Comparison of ENCODE assay signal across 8 cellular contexts in the genomic region with DNA sequence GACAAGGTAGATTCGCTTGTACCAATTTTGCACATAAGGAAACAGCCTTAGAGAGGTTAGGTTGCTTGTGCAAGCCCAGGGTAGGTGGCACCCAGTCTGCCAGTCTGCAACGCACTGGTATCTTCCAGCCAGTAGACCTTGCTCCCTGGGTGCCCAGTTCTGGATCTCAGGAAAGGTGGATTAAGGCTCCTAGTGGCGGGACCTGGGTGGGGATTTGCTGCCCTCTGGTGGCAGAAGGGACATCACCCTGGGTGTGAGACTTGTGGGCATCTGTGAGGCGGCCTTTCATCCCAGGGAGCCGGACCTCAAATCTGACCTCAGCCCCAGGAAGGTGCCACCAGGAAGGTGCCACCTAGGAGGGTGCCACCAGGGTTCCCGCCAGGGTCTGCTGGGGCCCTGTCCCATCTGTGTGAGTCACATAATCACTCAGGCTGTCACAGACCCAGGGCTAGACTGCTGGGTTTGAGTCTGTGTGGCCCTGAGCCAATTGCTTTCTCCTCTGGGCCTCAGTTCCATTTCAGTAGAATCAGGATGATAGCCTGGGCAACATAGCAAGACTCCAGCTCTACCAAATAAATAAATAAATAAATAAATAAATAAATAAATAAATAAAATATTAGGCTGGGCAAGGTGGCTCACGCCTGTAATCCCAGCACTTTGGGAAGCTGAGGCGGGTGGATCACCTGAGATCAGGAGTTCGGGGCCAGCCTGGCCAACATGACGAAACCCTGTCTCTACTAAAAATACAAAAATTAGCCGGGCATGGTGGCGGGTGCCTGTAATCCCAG. TPM values are rescaled to one million over a fixed set of nuclear protein-coding genes. Genes with fewer than 3 reads are reported as not detected.
DNase-seq lines count a peak whose midpoint lies in the region; ATAC-seq and TF ChIP-seq lines count a peak whose summit lies in the region.

No MANE protein-coding gene starts in this region.

- H2AK5ac ChIP-seq in trophoblast cell (ENCODE audit: low read length): no peak overlapping the region

- H3K9me2 ChIP-seq in Loucy (replicated peaks; ENCODE audit: low read depth, low read length): no peaks in the 10 kb centered on the region

- no CpG with 5 or more reads among the region's 12 CpGs for WGBS in trophoblast cell (ENCODE audit: extremely low coverage, insufficient coverage, insufficient read length)

- H3K23ac ChIP-seq in trophoblast cell (ENCODE audit: low read length): no peak overlapping the region

- no peak overlapping the region for H4K12ac ChIP-seq in trophoblast cell (ENCODE audit: low read depth, low read length)

- intact Hi-C loops in activated naive CD4-positive, alpha-beta T cell treated with anti-CD3 and anti-CD28 coated beads for 36 hours (cut with micrococcal nuclease): loop anchor here (1.0 to 2.0 kb wide), 3 partner anchors 107 to 848 kb away; no protein-coding TSS in a partner anchor

- H3K27ac ChIP-seq in SJSA1 (no peak overlapping the region), trophoblast cell (ENCODE audit: low read depth, low read length) (no peak overlapping the region)

- no peak overlapping the region for H3K27ac Mint-ChIP-seq in activated naive CD4-positive, alpha-beta T cell treated with anti-CD3 and anti-CD28 coated beads for 36 hours
- peak overlapping the region; percentile 23 for H3K27ac Mint-ChIP-seq in type B pancreatic cell

- no peak overlapping the region for H2BK12ac ChIP-seq in trophoblast cell (ENCODE audit: low read length)

- no peak overlapping the region for H2BK5ac ChIP-seq in trophoblast cell (ENCODE audit: low read depth, low read length, poor library complexity)

- no peaks in the 10 kb centered on the region for H3K9me3 Mint-ChIP-seq in activated naive CD4-positive, alpha-beta T cell treated with anti-CD3 and anti-CD28 coated beads for 36 hours
- H3K9me3 Mint-ChIP-seq in type B pancreatic cell: no peaks in the 10 kb centered on the region

- CTCF ChIA-PET in activated naive CD4-positive, alpha-beta T cell treated with anti-CD3 and anti-CD28 coated beads for 36 hours (lab: Charles Lee): interaction anchor here (1.1 to 1.9 kb wide), 10 partner anchors 14 to 118 kb away, joined by 3 to 16 read pairs (median 4); no protein-coding TSS in a partner anchor

- peaks cover 5% of the 10 kb centered on the region for H3K4me1 Mint-ChIP-seq in activated naive CD4-positive, alpha-beta T cell treated with anti-CD3 and anti-CD28 coated beads for 36 hours (ENCODE audit: low read depth)
- peaks cover 4% of the 10 kb centered on the region for H3K4me1 Mint-ChIP-seq in type B pancreatic cell (ENCODE audit: unreplicated experiment)

- no peak overlapping the region for H2BK120ac ChIP-seq in trophoblast cell (ENCODE audit: insufficient read depth, low read length, poor library complexity)

- no peak overlapping the region for H4K91ac ChIP-seq in trophoblast cell (ENCODE audit: low read depth, low read length)

- H3K4me2 ChIP-seq in Loucy (ENCODE audit: low read depth, low read length, poor library complexity, severe bottlenecking) (no peak overlapping the region), trophoblast cell (ENCODE audit: low read length) (no peak overlapping the region)

- H3K4me3 Mint-ChIP-seq in activated naive CD4-positive, alpha-beta T cell treated with anti-CD3 and anti-CD28 coated beads for 36 hours: no peak overlapping the region
- H3K4me3 Mint-ChIP-seq in type B pancreatic cell: no peak overlapping the region

- no peak overlapping the region for H3K9ac ChIP-seq in Loucy (ENCODE audit: low read depth, low read length, poor library complexity, severe bottlenecking)
- no peak overlapping the region for H3K9ac ChIP-seq in trophoblast cell (ENCODE audit: low read length)

- H3K36me3 ChIP-seq in Loucy (ENCODE audit: insufficient read depth, low read length): peaks cover 14% of the 10 kb centered on the region; the same call in 1 of the 2 replicates
- peaks cover 64% of the 10 kb centered on the region for H3K36me3 ChIP-seq in SJSA1
- H3K36me3 ChIP-seq in trophoblast cell (ENCODE audit: control insufficient read depth in 1 of 2, insufficient read depth in 2 of 2, low read length in 2 of 2): peaks cover 12 to 15% of the 10 kb centered on the region in 2 experiments

- H3K36me3 Mint-ChIP-seq in activated naive CD4-positive, alpha-beta T cell treated with anti-CD3 and anti-CD28 coated beads for 36 hours (ENCODE audit: low read depth): peaks cover 8% of the 10 kb centered on the region
- H3K36me3 Mint-ChIP-seq in type B pancreatic cell: peaks cover 4% of the 10 kb centered on the region

- ATAC-seq in GM19023 (IDR thresholded peaks at IDR 0.05; ENCODE audit: unreplicated experiment): no peak

- no peaks in the 10 kb centered on the region for H3K27me3 Mint-ChIP-seq in activated naive CD4-positive, alpha-beta T cell treated with anti-CD3 and anti-CD28 coated beads for 36 hours (ENCODE audit: low read depth)
- no peaks in the 10 kb centered on the region for H3K27me3 Mint-ChIP-seq in type B pancreatic cell

- no peak overlapping the region for H3K14ac ChIP-seq in trophoblast cell (ENCODE audit: low read length)

- H3K4me1 ChIP-seq in Loucy (ENCODE audit: insufficient read depth, low read length, poor library complexity, severe bottlenecking): peaks cover 3% of the 10 kb centered on the region
- H3K4me1 ChIP-seq in SJSA1 (replicated peaks): peaks cover 10% of the 10 kb centered on the region
- peaks cover 5 to 6% of the 10 kb centered on the region in 2 experiments for H3K4me1 ChIP-seq in trophoblast cell (ENCODE audit: control insufficient read depth in 1 of 2, insufficient read depth in 2 of 2, low read length in 2 of 2)

- no peaks in the 10 kb centered on the region for H3F3A ChIP-seq in Loucy (ENCODE audit: low read depth)

- H3K79me2 ChIP-seq in Loucy (ENCODE audit: insufficient read depth, low read length) (no peaks in the 10 kb centered on the region), trophoblast cell (ENCODE audit: control insufficient read depth, insufficient read depth, low read length, poor library complexity) (peaks cover 4% of the 10 kb centered on the region)

- H3K9me3 ChIP-seq in Loucy (ENCODE audit: insufficient read depth, low read depth, low read length) (no peaks in the 10 kb centered on the region), SJSA1 (replicated peaks) (no peaks in the 10 kb centered on the region), trophoblast cell (ENCODE audit: insufficient read depth, low read depth, low read length) (no peaks in the 10 kb centered on the region)

- peaks cover 15% of the 10 kb centered on the region for H3K79me1 ChIP-seq in trophoblast cell (ENCODE audit: low read length)

- DNase-seq in GF-D8 (lab: John Stamatoyannopoulos, UW): peak; percentile 5
- DNase-seq in SJSA1 (ENCODE audit: low read depth in 1 of 2, low spot score in 2 of 2): peak; percentile 78 to 89
- peak; percentile 77 for DNase-seq in activated naive CD4-positive, alpha-beta T cell treated with anti-CD3 and anti-CD28 coated beads for 36 hours
- peak; percentile 83 for DNase-seq in glomerular visceral epithelial cell (ENCODE audit: extremely low spot score)
- peak; percentile 88 to 96 for DNase-seq in trophoblast cell
- DNase-seq in type B pancreatic cell (ENCODE audit: extremely low spot score, unreplicated experiment): peak; percentile 80

- TF ChIP-seq CTCF in Loucy (conservative IDR thresholded peaks at IDR 0.05; ENCODE audit: low read length): peak; percentile 85
- TF ChIP-seq CTCF in type B pancreatic cell (conservative IDR thresholded peaks at IDR 0.05): peak; percentile 95

- H3K27me3 ChIP-seq in Loucy (ENCODE audit: insufficient read depth, low read length, poor library complexity, severe bottlenecking) (no peaks in the 10 kb centered on the region), SJSA1 (replicated peaks) (no peaks in the 10 kb centered on the region), trophoblast cell (ENCODE audit: insufficient read depth, low read length) (no peaks in the 10 kb centered on the region)

- H4K20me1 ChIP-seq in Loucy (ENCODE audit: insufficient read depth, low read length, poor library complexity, severe bottlenecking): no peaks in the 10 kb centered on the region

- H2AFZ ChIP-seq in Loucy (ENCODE audit: low read length) (no peak overlapping the region), trophoblast cell (ENCODE audit: insufficient read depth, low read length, poor library complexity) (no peak overlapping the region)

- H3K18ac ChIP-seq in trophoblast cell (ENCODE audit: low read length): no peak overlapping the region

- H4K8ac ChIP-seq in trophoblast cell (ENCODE audit: low read depth, low read length): no peak overlapping the region

- no peak overlapping the region for H3K4ac ChIP-seq in trophoblast cell (ENCODE audit: low read depth, low read length)

- H3K4me3 ChIP-seq in Loucy (ENCODE audit: low read length, poor library complexity, severe bottlenecking) (no peak overlapping the region), SJSA1 (no peak overlapping the region), trophoblast cell (ENCODE audit: low read depth, low read length) (no peak overlapping the region)

RNA-seq across cellular contexts. Expression of a gene that starts 5.3 kb away (rescaled TPM):
- total RNA-seq in SJSA1 (2014; rRNA removed; shearing (Covaris generic)): 29.6 and 30.7 TPM in 2 replicates
- total RNA-seq in activated naive CD4-positive, alpha-beta T cell treated with anti-CD3 and anti-CD28 coated beads for 36 hours: 10 to 100 TPM; 17.8 to 18.5 TPM
- 23.6 and 26.4 TPM in 2 replicates for polyA plus RNA-seq in trophoblast cell (2013)
- total RNA-seq in type B pancreatic cell (ENCODE audit: low replicate concordance): 28.2 and 34.0 TPM in 2 replicates

RNA-seq across cellular contexts. Expression of a gene that starts 34.6 kb away (rescaled TPM):
- total RNA-seq in SJSA1 (2014; rRNA removed; shearing (Covaris generic)): not detected in 2 replicates
- not detected for total RNA-seq in activated naive CD4-positive, alpha-beta T cell treated with anti-CD3 and anti-CD28 coated beads for 36 hours
- polyA plus RNA-seq in trophoblast cell (2013): not detected in 2 replicates
- total RNA-seq in type B pancreatic cell (ENCODE audit: low replicate concordance): not detected in 2 replicates

RNA-seq across cellular contexts. Expression of a gene that starts 42.5 kb away (rescaled TPM):
- 18.3 and 27.0 TPM in 2 replicates for total RNA-seq in SJSA1 (2014; rRNA removed; shearing (Covaris generic))
- total RNA-seq in activated naive CD4-positive, alpha-beta T cell treated with anti-CD3 and anti-CD28 coated beads for 36 hours: 10 to 100 TPM; 15.4 to 16.4 TPM
- polyA plus RNA-seq in trophoblast cell (2013): 21.6 and 23.0 TPM in 2 replicates
- 23.1 and 34.9 TPM in 2 replicates for total RNA-seq in type B pancreatic cell (ENCODE audit: low replicate concordance)

Comparison
In these comparisons a context has a peak if more than half of its experiments do, and no peak if none do; other contexts are left out.
1. DNase-seq: peak in every context shown above with its lines; median percentile 92 in trophoblast cell; 84 in SJSA1; 83 in glomerular visceral epithelial cell; 80 in type B pancreatic cell; 77 in activated naive CD4-positive, alpha-beta T cell treated with anti-CD3 and anti-CD28 coated beads for 36 hours; 5 in GF-D8.